In genomic region chr17:49572226-49572625, GRCh38 we compare ENCODE assay signal across 17 cellular contexts. TPM values are rescaled to one million over a fixed set of nuclear protein-coding genes. Genes with fewer than 3 reads are reported as not detected.
A peak's percentile ranks its signal among the peaks of the same experiment; 100 is the strongest.
DNase-seq lines count a peak whose midpoint lies in the region; ATAC-seq and TF ChIP-seq lines count a peak whose summit lies in the region.
"Had no signal": no experiment of that assay in that cellular context is flagged by ENCODE, and none has a peak within 500 bp of the region (broad histone marks: within the 10 kb centered on the region; RNA-seq: fewer than 3 reads in every experiment).

No MANE protein-coding gene starts in this region.

- H3K9me3 Mint-ChIP-seq in brain (peaks cover 0 to 5% (median 0%) of the 10 kb centered on the region in 5 experiments), neural crest cell (no peaks in the 10 kb centered on the region)

- H3K27me3 ChIP-seq in right cardiac atrium (ENCODE audit: control insufficient read depth, insufficient read depth): no peaks in the 10 kb centered on the region
- no peaks in the 10 kb centered on the region for H3K27me3 ChIP-seq in left ventricle myocardium inferior (ENCODE audit: low read depth)
- H3K27me3 ChIP-seq in upper lobe of right lung: peaks cover 4% of the 10 kb centered on the region

- no peak for ATAC-seq in right cardiac atrium
- ATAC-seq in upper lobe of right lung: no peak
- ATAC-seq in HG02884 (IDR thresholded peaks at IDR 0.05; ENCODE audit: unreplicated experiment): no peak
- ATAC-seq: A549, K562, PC-3 had no signal

- H3K36me3 Mint-ChIP-seq in brain (no peaks in the 10 kb centered on the region), neural crest cell (ENCODE audit: low read depth) (no peaks in the 10 kb centered on the region)

- intact Hi-C loops in right cardiac atrium (cut with DNase I): loop anchor here in 3 of 4 donors (5.0 to 10.0 kb wide), 3 partner anchors 205 to 280 kb away; partner anchors contain the start of gene KAT7 (in 2 of the 3)
- intact Hi-C loops in left ventricle myocardium inferior (cut with micrococcal nuclease): no loop called here
- intact Hi-C loops in upper lobe of right lung (cut with DNase I): loop anchor here (5.0 to 10.0 kb wide), 2 partner anchors 125 to 273 kb away; partner anchors contain the start of gene TAC4

- H3K36me3 ChIP-seq in left ventricle myocardium inferior (no peaks in the 10 kb centered on the region), upper lobe of right lung (no peaks in the 10 kb centered on the region)
- H3K36me3 ChIP-seq: HAP-1 had no signal

- H3K4me1 Mint-ChIP-seq in brain (peaks cover 12% of the 10 kb centered on the region), neural crest cell (peaks cover 24% of the 10 kb centered on the region)

- no peak for TF ChIP-seq CTCF in left ventricle myocardium inferior (IDR thresholded peaks at IDR 0.05; ENCODE audit: borderline replicate concordance)
- no peak for TF ChIP-seq CTCF in brain (conservative IDR thresholded peaks at IDR 0.05)
- no peak for TF ChIP-seq CTCF in neural crest cell (conservative IDR thresholded peaks at IDR 0.05)
- no peak for TF ChIP-seq CTCF in upper lobe of right lung (IDR thresholded peaks at IDR 0.05)

- H3K9me3 ChIP-seq in right cardiac atrium (ENCODE audit: control insufficient read depth, low read length) (no peaks in the 10 kb centered on the region), left ventricle myocardium inferior (replicated peaks) (no peaks in the 10 kb centered on the region), upper lobe of right lung (no peaks in the 10 kb centered on the region)
- H3K9me3 ChIP-seq: A549, HAP-1 had no signal

- H3K27ac Mint-ChIP-seq in brain: peak overlapping the region in 3 of 5 experiments; percentile 15 to 72 (median 40)
- no peak overlapping the region for H3K27ac Mint-ChIP-seq in neural crest cell (ENCODE audit: unreplicated experiment)

- no peak overlapping the region for H3K4me3 ChIP-seq in right cardiac atrium (ENCODE audit: low read length)
- H3K4me3 ChIP-seq in left ventricle myocardium inferior: no peak overlapping the region
- H3K4me3 ChIP-seq in upper lobe of right lung: no peak overlapping the region
- H3K4me3 ChIP-seq: A549, HAP-1, K562 had no signal

- 68% methylated on average over 3 of the region's 3 CpGs for WGBS in right cardiac atrium

- peaks cover 69% of the 10 kb centered on the region for H3K27me3 Mint-ChIP-seq in brain
- H3K27me3 Mint-ChIP-seq in neural crest cell (ENCODE audit: low read depth): peaks cover 70% of the 10 kb centered on the region

- H3K27ac ChIP-seq in right cardiac atrium (ENCODE audit: low read length): no peak overlapping the region
- H3K27ac ChIP-seq in left ventricle myocardium inferior (replicated peaks): no peak overlapping the region
- no peak overlapping the region for H3K27ac ChIP-seq in upper lobe of right lung
- H3K27ac ChIP-seq: A549 had no signal

- H3K4me3 Mint-ChIP-seq in brain (peak overlapping the region in 2 of 5 experiments; percentile 1 to 30), neural crest cell (peak overlapping the region; percentile 25)

- peaks cover 2% of the 10 kb centered on the region for H3K4me1 ChIP-seq in right cardiac atrium (ENCODE audit: control insufficient read depth, insufficient read depth, low read length)
- H3K4me1 ChIP-seq in left ventricle myocardium inferior: peaks cover 57% of the 10 kb centered on the region
- H3K4me1 ChIP-seq in upper lobe of right lung: peaks cover 24% of the 10 kb centered on the region

- DNase-seq in right cardiac atrium (peak in 2 of 3 donors; percentile 13 to 33), left ventricle myocardium inferior (no peak), neural crest cell (ENCODE audit: low read depth, low spot score) (no peak), upper lobe of right lung (peak; percentile 43), NCI-H446 treated with DMSO at 0.1 percent for 48 hours (lab: John Stamatoyannopoulos, UW) (no peak), NCI-H187 treated with DMSO at 0.1 percent for 48 hours (lab: John Stamatoyannopoulos, UW) (no peak)
- DNase-seq: EL, NCI-H187, NCI-H2171, NCI-H774, PC-3 had no signal

RNA-seq across cellular contexts. Expression of gene NXPH3, which starts 3.4 kb away (rescaled TPM):
- total RNA-seq in right cardiac atrium (1 to 10 TPM; 3.8 to 6.5 (median 4.9) TPM), left ventricle myocardium inferior (4.0 TPM), neural crest cell (0.79 and 1.1 TPM in 2 replicates), upper lobe of right lung (6.3 TPM)
- polyA plus RNA-seq in right cardiac atrium (5.9 TPM), brain (ENCODE audit: insufficient read depth, low read depth, low replicate concordance) (5.1 TPM)
- total RNA-seq: NCI-H460 had no signal

Comparison
In these comparisons a context has a peak if more than half of its experiments do, and no peak if none do; other contexts are left out.
1. DNase-seq: peak in right cardiac atrium (2 of 3) and upper lobe of right lung (single experiment); none in left ventricle myocardium inferior (single experiment), neural crest cell (single experiment), NCI-H446 treated with DMSO at 0.1 percent for 48 hours (single experiment) and NCI-H187 treated with DMSO at 0.1 percent for 48 hours (single experiment).